ENCODE assay signal across 1 cellular context in genomic region chr18:5972298-5972697, GRCh38.
TF ChIP-seq lines count a peak whose summit lies in the region.

No MANE protein-coding gene starts in this region.

TF ChIP-seq in H1, 55 proteins besides CTCF, POLR2A, EP300 and RAD21:
- no peak for TF ChIP-seq CHD7 (IDR thresholded peaks at IDR 0.05; ENCODE audit: insufficient replicate concordance, low read length)
- TF ChIP-seq NRF1 (IDR thresholded peaks at IDR 0.05; ENCODE audit: low read depth, low read length): no peak
- TF ChIP-seq KDM5A (IDR thresholded peaks at IDR 0.05; ENCODE audit: low read length): no peak
- no peak for TF ChIP-seq RXRA (IDR thresholded peaks at IDR 0.05; ENCODE audit: insufficient read depth, low read depth, low read length)
- no peak for TF ChIP-seq MAX (IDR thresholded peaks at IDR 0.05)
- no peak for TF ChIP-seq USF2 (IDR thresholded peaks at IDR 0.05; ENCODE audit: low read length)
- no peak for TF ChIP-seq SAP30 (IDR thresholded peaks at IDR 0.05; ENCODE audit: insufficient read depth, insufficient replicate concordance, low read length)
- no peak for TF ChIP-seq BACH1 (IDR thresholded peaks at IDR 0.05; ENCODE audit: low read length)
- no peak for TF ChIP-seq CTBP2 (IDR thresholded peaks at IDR 0.05; ENCODE audit: borderline replicate concordance, insufficient read depth, insufficient read length, low read length)
